In the genomic region with DNA sequence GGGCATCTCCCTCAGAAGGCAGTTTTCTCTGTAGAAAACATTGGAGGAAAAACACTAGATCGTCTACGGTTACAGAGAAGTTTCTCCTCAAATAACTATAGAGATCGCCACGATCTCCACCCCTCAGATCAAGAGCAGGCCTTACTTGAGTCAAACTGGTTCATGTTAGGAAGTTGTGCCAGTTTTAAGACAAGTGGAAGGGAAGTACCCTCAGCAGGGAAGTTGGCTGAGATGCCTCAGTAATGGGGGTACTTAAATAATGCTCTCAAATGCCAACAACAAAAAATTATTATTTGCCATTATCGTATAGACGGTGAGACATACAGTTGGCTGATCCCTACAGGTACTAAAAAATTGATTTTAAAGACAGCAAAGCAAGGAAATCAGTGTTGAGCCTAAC, we compare ENCODE assay signal across 22 cellular contexts.
"Had no signal": no experiment of that assay in that cellular context is flagged by ENCODE, and none has a peak within 500 bp of the region (broad histone marks: within the 10 kb centered on the region; RNA-seq: fewer than 3 reads in every experiment).

No MANE protein-coding gene starts in this region.

- FAIRE-seq: endometrium had no signal

- H3K27ac ChIP-seq: adrenal gland, ascending aorta, colonic mucosa, heart right ventricle, left ventricle myocardium inferior, right lobe of liver, VCaP had no signal

- H3K27me3 ChIP-seq: adrenal gland, ascending aorta, colonic mucosa, heart right ventricle, right lobe of liver, vagina had no signal

- H3K9me3 ChIP-seq: adrenal gland, ascending aorta, colonic mucosa, heart right ventricle, left ventricle myocardium inferior, right lobe of liver, vagina had no signal

- H3K36me3 ChIP-seq: adrenal gland, ascending aorta, colonic mucosa, heart right ventricle, left ventricle myocardium inferior, right lobe of liver, vagina had no signal

- H3K4me3 Mint-ChIP-seq: activated CD4-positive, alpha-beta T cell treated with anti-CD3 and anti-CD28 coated beads, Interleukin-2, amount 10 ng/mL, durations not matched to agents 7 days and 5 days; activated CD8-positive, alpha-beta T cell treated with anti-CD3 and anti-CD28 coated beads for 36 hours; activated naive CD8-positive, alpha-beta T cell; central memory CD8-positive, alpha-beta T cell; immature natural killer cell; natural killer cell; stimulated activated naive B cell treated with anti-CD40 and anti-IgM and Interleukin-4, amounts not matched to agents 10 μg/mL and 1 μg/mL and 100 μg/mL, for 72 hours; type B pancreatic cell had no signal

- H3K27me3 Mint-ChIP-seq: central memory CD8-positive, alpha-beta T cell; type B pancreatic cell had no signal

- H3K4me3 ChIP-seq: adrenal gland, ascending aorta, colonic mucosa, heart right ventricle, left ventricle myocardium inferior, right lobe of liver, skin epidermis, vagina had no signal

- H3K36me3 Mint-ChIP-seq: activated naive CD8-positive, alpha-beta T cell; natural killer cell; stimulated activated naive B cell treated with anti-CD40 and anti-IgM and Interleukin-4, amounts not matched to agents 10 μg/mL and 1 μg/mL and 100 μg/mL, for 72 hours; type B pancreatic cell had no signal

- DNase-seq: activated CD4-positive, alpha-beta T cell treated with anti-CD3 and anti-CD28 coated beads, Interleukin-2, amount 10 ng/mL, durations not matched to agents 7 days and 5 days; activated CD4-positive, CD25-positive, alpha-beta regulatory T cell treated with anti-CD3 and anti-CD28 coated beads, Interleukin-2, amount 50 U/mL, for 72 hours; activated CD8-positive, alpha-beta T cell treated with anti-CD3 and anti-CD28 coated beads for 36 hours; adrenal gland; colonic mucosa; heart right ventricle; immature natural killer cell; kidney glomerular epithelial cell; left ventricle myocardium inferior; midbrain; natural killer cell; right lobe of liver; stimulated activated CD8-positive, alpha-beta memory T cell treated with anti-CD3 and anti-CD28 coated beads, Interleukin-4, amount 100 ng/mL, for 48 hours; stimulated activated naive B cell treated with anti-CD40 and anti-IgM and Interleukin-4, amounts not matched to agents 10 μg/mL and 1 μg/mL and 100 μg/mL, for 72 hours had no signal

- ATAC-seq: activated CD8-positive, alpha-beta T cell treated with anti-CD3 and anti-CD28 coated beads for 36 hours; heart right ventricle; natural killer cell; right lobe of liver; stimulated activated naive B cell treated with anti-CD40 and anti-IgM and Interleukin-4, amounts not matched to agents 10 μg/mL and 1 μg/mL and 100 μg/mL, for 72 hours had no signal

- H3K4me1 ChIP-seq: colonic mucosa, right lobe of liver had no signal

- H3K27ac Mint-ChIP-seq: activated CD4-positive, alpha-beta T cell treated with anti-CD3 and anti-CD28 coated beads, Interleukin-2, amount 10 ng/mL, durations not matched to agents 7 days and 5 days; activated CD8-positive, alpha-beta T cell treated with anti-CD3 and anti-CD28 coated beads for 36 hours; activated naive CD8-positive, alpha-beta T cell; immature natural killer cell; natural killer cell; stimulated activated naive B cell treated with anti-CD40 and anti-IgM and Interleukin-4, amounts not matched to agents 10 μg/mL and 1 μg/mL and 100 μg/mL, for 72 hours; type B pancreatic cell had no signal

- H3K9me3 Mint-ChIP-seq: activated CD4-positive, alpha-beta T cell treated with anti-CD3 and anti-CD28 coated beads, Interleukin-2, amount 10 ng/mL, durations not matched to agents 7 days and 5 days; activated CD8-positive, alpha-beta T cell treated with anti-CD3 and anti-CD28 coated beads for 36 hours; central memory CD8-positive, alpha-beta T cell; immature natural killer cell; natural killer cell; stimulated activated naive B cell treated with anti-CD40 and anti-IgM and Interleukin-4, amounts not matched to agents 10 μg/mL and 1 μg/mL and 100 μg/mL, for 72 hours; type B pancreatic cell had no signal
